ENCODE assay signal across 8 cellular contexts in the genomic region with DNA sequence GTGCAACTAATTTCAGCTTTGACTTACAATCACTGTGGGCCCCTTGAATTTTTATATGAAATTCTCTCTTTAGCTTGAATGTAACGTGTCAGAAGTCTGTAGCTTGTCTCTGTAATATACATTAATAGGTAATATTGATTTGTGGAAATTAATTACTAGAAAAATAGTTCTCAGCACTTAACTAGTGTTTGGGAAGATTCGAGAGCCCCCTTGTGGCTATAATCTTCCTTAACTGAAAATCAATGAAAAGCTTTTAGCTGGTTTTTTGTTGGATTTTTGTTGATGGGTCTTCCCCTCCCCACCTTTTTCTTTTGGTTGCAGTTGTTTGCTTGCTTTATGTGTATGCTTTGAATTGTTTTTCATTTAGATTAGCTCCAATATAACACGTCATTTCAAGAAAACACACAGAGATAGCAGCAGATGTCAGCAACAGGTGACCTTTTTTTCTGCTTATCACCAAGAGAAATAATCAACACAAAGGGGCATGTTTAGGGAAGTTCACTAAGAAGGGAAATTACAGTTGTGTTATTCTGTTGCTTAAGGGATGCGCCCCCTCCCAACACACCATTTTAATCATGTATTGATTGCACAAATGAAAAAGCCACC.
A peak's percentile ranks its signal among the peaks of the same experiment; 100 is the strongest.
DNase-seq lines count a peak whose midpoint lies in the region; ATAC-seq, FAIRE-seq and TF ChIP-seq lines count a peak whose summit lies in the region.

No MANE protein-coding gene starts in this region.

- intact Hi-C loops in Caco-2 (cut with micrococcal nuclease; ENCODE audit: unreplicated experiment) (loop anchor here (1.0 kb wide), 3 partner anchors 518 to 797 kb away; no protein-coding TSS in a partner anchor), K562 (cut with micrococcal nuclease) (loop anchor here (5.0 kb wide), 1 partner anchor 795 kb away; no protein-coding TSS in a partner anchor)

- no peaks in the 10 kb centered on the region for H3K36me3 Mint-ChIP-seq in Caco-2 (ENCODE audit: insufficient read depth, unreplicated experiment)

- TF ChIP-seq EP300 in K562 (IDR thresholded peaks at IDR 0.05; ENCODE audit: low read length), result no peak

- ATAC-seq in K562 (no peak), GM18519 (IDR thresholded peaks at IDR 0.05; ENCODE audit: low FRiP score, unreplicated experiment) (no peak)

- H4K20me1 ChIP-seq in Karpas-422 (ENCODE audit: insufficient read depth, low read depth, low read length) (no peaks in the 10 kb centered on the region), K562 (replicated peaks; ENCODE audit: control insufficient read depth, insufficient read depth, low read length) (no peaks in the 10 kb centered on the region)

- H3K27me3 ChIP-seq in Caco-2 (replicated peaks; ENCODE audit: control insufficient read depth, insufficient read depth, low read length) (no peaks in the 10 kb centered on the region), Karpas-422 (ENCODE audit: low read length) (no peaks in the 10 kb centered on the region), K562 (ENCODE audit: control insufficient read depth in 2 of 2, insufficient read depth in 2 of 2, low read length in 2 of 2) (no peaks in the 10 kb centered on the region)

- CTCF ChIA-PET in Caco-2 (lab: Charles Lee), result interaction anchor here (0.6 to 2.3 kb wide), 6 partner anchors 141 to 797 kb away, joined by 3 to 37 read pairs (median 6); no protein-coding TSS in a partner anchor
- CTCF ChIA-PET in K562 (lab: Yijun Ruan, JAX; ENCODE audit: low intra/inter-chr PET ratio), result interaction anchor here (0.9 kb wide), 1 partner anchor 675 kb away, joined by 3 read pairs; no protein-coding TSS in a partner anchor

- H3K9me2 ChIP-seq in Karpas-422 (replicated peaks; ENCODE audit: insufficient read depth, low read length), result no peaks in the 10 kb centered on the region

- no peak for FAIRE-seq in K562 (lab: Jason Lieb, UNC)

- H3K79me2 ChIP-seq in Karpas-422 (ENCODE audit: low read length), result no peaks in the 10 kb centered on the region
- no peaks in the 10 kb centered on the region for H3K79me2 ChIP-seq in K562 (ENCODE audit: control insufficient read depth, insufficient read depth, low read length)

- peak; percentile 64 for TF ChIP-seq RAD21 in K562 (CRISPR knock-in tag; conservative IDR thresholded peaks at IDR 0.05 in 1 of 2, IDR thresholded peaks at IDR 0.05 in 1 of 2)

- H3K9me3 ChIP-seq in Caco-2, result no peaks in the 10 kb centered on the region
- no peaks in the 10 kb centered on the region for H3K9me3 ChIP-seq in Karpas-422 (ENCODE audit: low read length)
- no peaks in the 10 kb centered on the region; the same call in 1 of the 2 replicates for H3K9me3 ChIP-seq in K562 (replicated peaks; ENCODE audit: control insufficient read depth, insufficient read depth, low read depth, low read length)

- WGBS in K562 (ENCODE audit: insufficient coverage, low coverage, missing lambda C conversion rate), result 3% methylated on average over 3 of the region's 4 CpGs

- H3K4me3 Mint-ChIP-seq in Caco-2 (ENCODE audit: unreplicated experiment), result no peak overlapping the region

- in situ Hi-C loops in K562 (cut with MboI), result no loop called here

- H3K36me3 ChIP-seq in Caco-2 (ENCODE audit: control insufficient read depth, insufficient read depth, low read length) (no peaks in the 10 kb centered on the region), Karpas-422 (ENCODE audit: insufficient read depth, low read length) (no peaks in the 10 kb centered on the region), K562 (ENCODE audit: control insufficient read depth, insufficient read depth, low read length) (no peaks in the 10 kb centered on the region)

- TF ChIP-seq CTCF in Caco-2 (IDR thresholded peaks at IDR 0.05; ENCODE audit: insufficient read depth in 1 of 2, low read depth in 1 of 2, low read length in 1 of 2, severe bottlenecking in 1 of 2, unreplicated experiment in 1 of 2) (peak; percentile 56 to 64), K562 (IDR thresholded peaks at IDR 0.05 in 2 of 3, conservative IDR thresholded peaks at IDR 0.05 in 1 of 3; ENCODE audit: insufficient read depth in 2 of 3, low read depth in 1 of 3, low read length in 3 of 3) (peak in 2 of 3 experiments; percentile 12 to 41; a peak in 3 of 6 replicates)

- H2AFZ ChIP-seq in Karpas-422 (ENCODE audit: low read length) (no peak overlapping the region), K562 (ENCODE audit: low read depth, low read length) (no peak overlapping the region)

- H3K9ac ChIP-seq in Karpas-422 (ENCODE audit: low read length), result no peak overlapping the region
- no peak overlapping the region for H3K9ac ChIP-seq in K562 (ENCODE audit: insufficient read depth in 1 of 2, low read depth in 2 of 2, low read length in 2 of 2)

- POLR2A ChIA-PET in Caco-2 (lab: Charles Lee) (no interaction called here), K562 (lab: Yijun Ruan, JAX) (no interaction called here)

- H3K4me1 Mint-ChIP-seq in Caco-2 (ENCODE audit: low read depth, unreplicated experiment), result no peaks in the 10 kb centered on the region

- H3K27ac Mint-ChIP-seq in Caco-2 (ENCODE audit: unreplicated experiment), result no peak overlapping the region

- H3K9me3 Mint-ChIP-seq in Caco-2 (ENCODE audit: unreplicated experiment), result peaks cover 22% of the 10 kb centered on the region

- peaks cover under 1% of the 10 kb centered on the region for H3K27me3 Mint-ChIP-seq in Caco-2 (ENCODE audit: insufficient read depth, unreplicated experiment)

- H3K4me3 ChIP-seq in Caco-2 (ENCODE audit: low read depth, low read length) (no peak overlapping the region), Karpas-422 (ENCODE audit: low read length) (no peak overlapping the region), K562 (no peak overlapping the region)

- no peak for TF ChIP-seq POLR2A in K562 (conservative IDR thresholded peaks at IDR 0.05)

- no peaks in the 10 kb centered on the region for H3K9me1 ChIP-seq in K562 (ENCODE audit: control insufficient read depth, insufficient read depth, low read length)

- H3K4me2 ChIP-seq in Karpas-422 (ENCODE audit: low read depth, low read length, poor library complexity, severe bottlenecking) (no peak overlapping the region), K562 (ENCODE audit: insufficient read depth, low read length) (no peak overlapping the region)

- DNase-seq in Caco-2, result peak in 1 of 2 experiments; percentile 28
- peak; percentile 70 for DNase-seq in Karpas-422
- peak in 2 of 4 experiments; percentile 3 to 7 for DNase-seq in K562 (ENCODE audit: extremely low read depth in 1 of 4, low spot score in 3 of 4)
- peak; percentile 16 to 35 for DNase-seq in lung microvascular endothelial cell (ENCODE audit: low read depth in 2 of 2)
- DNase-seq in DMS114 treated with DMSO at 0.1 percent for 48 hours (lab: John Stamatoyannopoulos, UW; ENCODE audit: unreplicated experiment), result no peak
- DNase-seq in NCI-H524 treated with DMSO at 0.1 percent for 48 hours (lab: John Stamatoyannopoulos, UW), result no peak
- no peak for DNase-seq in nucleus accumbens (lab: John Stamatoyannopoulos, UW)

- BruUV-seq in Caco-2 (replicated peaks; lab: Mats Ljungman, UMichigan) (no TSS peak), K562 (replicated peaks; lab: Mats Ljungman, UMichigan) (no TSS peak)

- H3K4me1 ChIP-seq in Caco-2 (no peaks in the 10 kb centered on the region), Karpas-422 (ENCODE audit: low read length) (no peaks in the 10 kb centered on the region), K562 (replicated peaks in 1 of 2; ENCODE audit: control insufficient read depth in 2 of 2, insufficient read depth in 2 of 2, low read length in 2 of 2) (no peaks in the 10 kb centered on the region)

- H3K27ac ChIP-seq in Karpas-422 (ENCODE audit: low read length), result no peak overlapping the region
- no peak overlapping the region for H3K27ac ChIP-seq in K562 (ENCODE audit: extremely low read depth, low read depth, low read length)

TF ChIP-seq in K562, 482 proteins besides CTCF, POLR2A, EP300 and RAD21:
- no peak for TF ChIP-seq ZNF282 (CRISPR knock-in tag; IDR thresholded peaks at IDR 0.05)
- no peak for TF ChIP-seq FOXA1 (IDR thresholded peaks at IDR 0.05; ENCODE audit: borderline replicate concordance)
- no peak for TF ChIP-seq E2F3 (CRISPR knock-in tag; IDR thresholded peaks at IDR 0.05)
- TF ChIP-seq, protein P1, sequence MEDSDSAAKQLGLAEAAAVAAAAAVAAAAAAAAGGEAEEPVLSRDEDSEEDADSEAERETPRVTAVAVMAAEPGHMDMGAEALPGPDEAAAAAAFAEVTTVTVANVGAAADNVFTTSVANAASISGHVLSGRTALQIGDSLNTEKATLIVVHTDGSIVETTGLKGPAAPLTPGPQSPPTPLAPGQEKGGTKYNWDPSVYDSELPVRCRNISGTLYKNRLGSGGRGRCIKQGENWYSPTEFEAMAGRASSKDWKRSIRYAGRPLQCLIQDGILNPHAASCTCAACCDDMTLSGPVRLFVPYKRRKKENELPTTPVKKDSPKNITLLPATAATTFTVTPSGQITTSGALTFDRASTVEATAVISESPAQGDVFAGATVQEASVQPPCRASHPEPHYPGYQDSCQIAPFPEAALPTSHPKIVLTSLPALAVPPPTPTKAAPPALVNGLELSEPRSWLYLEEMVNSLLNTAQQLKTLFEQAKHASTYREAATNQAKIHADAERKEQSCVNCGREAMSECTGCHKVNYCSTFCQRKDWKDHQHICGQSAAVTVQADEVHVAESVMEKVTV (CRISPR knock-in tag; IDR thresholded peaks at IDR 0.05), result 0 out of 2 replicates have a peak, but pooled peaks have one; percentile 26

Comparison
In these comparisons a context has a peak if more than half of its experiments do, and no peak if none do; other contexts are left out.
1. DNase-seq: peak in Karpas-422 (single experiment) and lung microvascular endothelial cell (2 of 2); none in DMS114 treated with DMSO at 0.1 percent for 48 hours (single experiment), NCI-H524 treated with DMSO at 0.1 percent for 48 hours (single experiment) and nucleus accumbens (0 of 56).